Comparison of ENCODE assay signal across 21 cellular contexts in the genomic region with DNA sequence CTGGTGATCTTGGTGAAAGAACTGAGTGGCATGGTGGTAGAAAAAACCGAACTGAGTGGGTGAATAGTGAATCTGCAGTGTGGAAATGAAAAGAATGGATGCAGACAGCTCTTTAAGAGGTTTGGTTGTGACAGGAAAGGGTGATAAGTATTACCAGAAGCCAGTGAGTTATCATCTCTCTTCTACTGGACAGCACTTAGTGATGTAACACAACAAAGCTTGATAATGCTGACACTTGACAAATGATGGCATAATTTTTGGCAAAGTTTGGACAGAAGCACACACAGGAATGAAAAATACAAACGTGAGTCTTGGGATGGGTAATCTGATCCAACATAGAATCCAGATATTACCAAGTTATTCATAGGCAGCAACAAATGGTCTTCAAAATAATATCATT.
DNase-seq lines count a peak whose midpoint lies in the region; ATAC-seq, FAIRE-seq and TF ChIP-seq lines count a peak whose summit lies in the region.
"Had no signal": no experiment of that assay in that cellular context is flagged by ENCODE, and none has a peak within 500 bp of the region (broad histone marks: within the 10 kb centered on the region; RNA-seq: fewer than 3 reads in every experiment).

No MANE protein-coding gene starts in this region.

- H3K9me3 ChIP-seq in HepG2 (ENCODE audit: low read length): no peaks in the 10 kb centered on the region
- H3K9me3 ChIP-seq in right lobe of liver: no peaks in the 10 kb centered on the region
- H3K9me3 ChIP-seq: BE2C; BLaER1 treated with 17β-estradiol and CSF1 and Interleukin-3, amounts not matched to agents 10 nM and 100 nM; HAP-1 had no signal

- CTCF ChIA-PET in HepG2 (lab: Yijun Ruan, JAX; ENCODE audit: low intra/inter-chr PET ratio, low total read pairs): no interaction called here

- H3K27me3 ChIP-seq in HepG2 (ENCODE audit: control insufficient read depth in 1 of 2, insufficient read depth in 2 of 2, low read length in 2 of 2): no peaks in the 10 kb centered on the region
- no peaks in the 10 kb centered on the region for H3K27me3 ChIP-seq in right lobe of liver
- H3K27me3 ChIP-seq: BE2C; BLaER1 treated with 17β-estradiol and CSF1 and Interleukin-3, amounts not matched to agents 10 nM and 100 nM had no signal

- no peak for TF ChIP-seq RAD21 in HepG2 (CRISPR knock-in tag; IDR thresholded peaks at IDR 0.05)

- POLR2A ChIA-PET in HepG2 (lab: Yijun Ruan, JAX): no interaction called here

- no peaks in the 10 kb centered on the region for H3K36me3 ChIP-seq in HepG2 (replicated peaks in 1 of 2; ENCODE audit: control insufficient read depth in 1 of 2, insufficient read depth in 2 of 2, low read length in 2 of 2)
- H3K36me3 ChIP-seq in right lobe of liver: no peaks in the 10 kb centered on the region
- H3K36me3 ChIP-seq: BE2C; BLaER1 treated with 17β-estradiol and CSF1 and Interleukin-3, amounts not matched to agents 10 nM and 100 nM; HAP-1 had no signal

- no peaks in the 10 kb centered on the region for H3K4me1 ChIP-seq in HepG2 (ENCODE audit: insufficient read depth, low read length)
- no peaks in the 10 kb centered on the region for H3K4me1 ChIP-seq in right lobe of liver
- H3K4me1 ChIP-seq: BE2C, HAP-1 had no signal

- TF ChIP-seq POLR2A in HepG2 (IDR thresholded peaks at IDR 0.05; ENCODE audit: insufficient read depth in 1 of 2, low read depth in 2 of 2, low read length in 2 of 2) (no peak), right lobe of liver (IDR thresholded peaks at IDR 0.05) (no peak)

- ATAC-seq in HepG2 (no peak), right lobe of liver (no peak), GM18909 (IDR thresholded peaks at IDR 0.05; ENCODE audit: poor library complexity, unreplicated experiment) (no peak)
- ATAC-seq: GM12878 had no signal

- in situ Hi-C loops in HepG2 (cut with HindIII; ENCODE audit: extremely low pct_ligation_motif_present, low pct_unique_long_range_greater_than_20kb): no loop called here

- no peak for DNase-seq in HepG2 (ENCODE audit: low spot score)
- DNase-seq in right lobe of liver: no peak
- DNase-seq in amniotic epithelial cell (ENCODE audit: low read depth): peak; percentile 22
- DNase-seq in fibroblast of the aortic adventitia (ENCODE audit: low read depth): peak; percentile 22
- no peak for DNase-seq in AG20443 (ENCODE audit: low spot score)
- DNase-seq: AML-193; BE2C; CD4-positive, alpha-beta T cell; CD8-positive, alpha-beta memory T cell; DMS 273 treated with DMSO at 0.1 percent for 48 hours; DMS79; EL; GDM1; GOT3; HFFc6 had no signal

- BruUV-seq in HepG2 (replicated peaks; lab: Mats Ljungman, UMichigan): no TSS peak

- no peaks in the 10 kb centered on the region for H4K20me1 ChIP-seq in HepG2 (ENCODE audit: insufficient read depth, low read length)
- H4K20me1 ChIP-seq: BLaER1 treated with 17β-estradiol and CSF1 and Interleukin-3, amounts not matched to agents 10 nM and 100 nM had no signal

- H3K27ac ChIP-seq in HepG2 (ENCODE audit: extremely low read length, insufficient read depth, low read length): no peak overlapping the region
- H3K27ac ChIP-seq in right lobe of liver: no peak overlapping the region
- H3K27ac ChIP-seq: BLaER1 treated with 17β-estradiol and CSF1 and Interleukin-3, amounts not matched to agents 10 nM and 100 nM had no signal

- WGBS in HepG2 (ENCODE audit: low lambda C conversion rate): 64% methylated on average over 2 of the region's 2 CpGs
- WGBS in right lobe of liver (ENCODE audit: insufficient coverage, low coverage, low lambda C conversion rate, missing lambda C conversion rate): 74% methylated on average over 2 of the region's 2 CpGs

- no peak overlapping the region for H2AFZ ChIP-seq in HepG2 (ENCODE audit: low read length)

- intact Hi-C loops in HepG2 (cut with micrococcal nuclease; ENCODE audit: unreplicated experiment): no loop called here
- intact Hi-C loops in right lobe of liver (cut with DNase I): no loop called here

- H3K4me3 ChIP-seq in HepG2 (replicated peaks in 1 of 3; ENCODE audit: insufficient read depth in 1 of 3, low read depth in 2 of 3, low read length in 3 of 3): no peak overlapping the region
- H3K4me3 ChIP-seq in right lobe of liver: no peak overlapping the region
- no peak overlapping the region for H3K4me3 ChIP-seq in fibroblast of the aortic adventitia (ENCODE audit: low read depth, low read length)
- H3K4me3 ChIP-seq: BLaER1 treated with 17β-estradiol and CSF1 and Interleukin-3, amounts not matched to agents 10 nM and 100 nM; GM12878; HAP-1 had no signal

- no peak overlapping the region for H3K4me2 ChIP-seq in HepG2 (ENCODE audit: low read depth, low read length)

- no peak overlapping the region for H3K9ac ChIP-seq in HepG2 (ENCODE audit: insufficient read depth, low read depth, low read length)
- H3K9ac ChIP-seq: BLaER1 treated with 17β-estradiol and CSF1 and Interleukin-3, amounts not matched to agents 10 nM and 100 nM had no signal

- no peaks in the 10 kb centered on the region for H3K79me2 ChIP-seq in HepG2 (ENCODE audit: insufficient read depth, low read length)

- TF ChIP-seq EP300 in HepG2 (IDR thresholded peaks at IDR 0.05; ENCODE audit: low read depth in 2 of 2, low read length in 2 of 2) (no peak), HepG2 (CRISPR knock-in tag; IDR thresholded peaks at IDR 0.05; ENCODE audit: borderline replicate concordance) (no peak)

- TF ChIP-seq CTCF in HepG2 (CRISPR knock-in tag; IDR thresholded peaks at IDR 0.05) (no peak), right lobe of liver (IDR thresholded peaks at IDR 0.05) (no peak), fibroblast of the aortic adventitia (IDR thresholded peaks at IDR 0.05; ENCODE audit: insufficient read depth, low read length) (no peak)

- no peak for FAIRE-seq in HepG2 (lab: Jason Lieb, UNC)
- FAIRE-seq: D721Med, GM12878, H54 had no signal

TF ChIP-seq in HepG2, 621 proteins besides CTCF, POLR2A, EP300 and RAD21:
- TF ChIP-seq MAFF (IDR thresholded peaks at IDR 0.05; ENCODE audit: low read depth, low read length) (0 out of 2 replicates have a peak, but pooled peaks have one; percentile 19), ZNF646 (CRISPR knock-in tag; IDR thresholded peaks at IDR 0.05) (no peak), MAFK (conservative IDR thresholded peaks at IDR 0.05 in 1 of 2, IDR thresholded peaks at IDR 0.05 in 1 of 2; ENCODE audit: low read length in 2 of 2) (peak; percentile 19 to 43; a peak in 3 of 4 replicates)
TF ChIP-seq in HepG2: peak in this region for 2.

Comparison
In these comparisons a context has a peak if more than half of its experiments do, and no peak if none do; other contexts are left out.
1. DNase-seq: peak in amniotic epithelial cell (single experiment) and fibroblast of the aortic adventitia (single experiment); none in HepG2 (single experiment), right lobe of liver (0 of 3) and AG20443 (single experiment).